Comparison of ENCODE assay signal across 19 cellular contexts in genomic region chr12:115979351-115979750, GRCh38.
"Had no signal": no experiment of that assay in that cellular context is flagged by ENCODE, and none has a peak within 500 bp of the region (broad histone marks: within the 10 kb centered on the region; RNA-seq: fewer than 3 reads in every experiment).

No MANE protein-coding gene starts in this region.

- H3K27me3 Mint-ChIP-seq: activated naive CD8-positive, alpha-beta T cell; stimulated activated naive CD8-positive, alpha-beta T cell treated with anti-CD3 and anti-CD28 coated beads, Interleukin-15, Interleukin-2, amounts not matched to agents 100 ng/mL and 50 ng/mL, for 24 hours had no signal

- H3K4me3 ChIP-seq: thoracic aorta had no signal

- H3K27ac ChIP-seq: thoracic aorta had no signal

- H3K27ac Mint-ChIP-seq: activated naive CD8-positive, alpha-beta T cell; immature natural killer cell; nephron; stimulated activated naive CD8-positive, alpha-beta T cell treated with anti-CD3 and anti-CD28 coated beads, Interleukin-15, Interleukin-2, amounts not matched to agents 100 ng/mL and 50 ng/mL, for 24 hours had no signal

- H3K4me3 Mint-ChIP-seq: activated naive CD8-positive, alpha-beta T cell; immature natural killer cell; nephron; stimulated activated naive CD8-positive, alpha-beta T cell treated with anti-CD3 and anti-CD28 coated beads, Interleukin-15, Interleukin-2, amounts not matched to agents 100 ng/mL and 50 ng/mL, for 24 hours had no signal

- H3K9me3 Mint-ChIP-seq: immature natural killer cell; nephron; stimulated activated naive CD8-positive, alpha-beta T cell treated with anti-CD3 and anti-CD28 coated beads, Interleukin-15, Interleukin-2, amounts not matched to agents 100 ng/mL and 50 ng/mL, for 24 hours had no signal

- H3K9me3 ChIP-seq: thoracic aorta had no signal

- DNase-seq: activated CD4-positive, alpha-beta T cell treated with anti-CD3 and anti-CD28 coated beads, Interleukin-2, amount 50 U/mL, for 4 hours; activated CD4-positive, CD25-positive, alpha-beta regulatory T cell treated with anti-CD3 and anti-CD28 coated beads, Interleukin-2, amount 50 U/mL, for 72 hours; activated gamma-delta T cell; activated T-cell treated with anti-CD3 and anti-CD28 coated beads, Interleukin-2, amount 50 U/mL, for 1 hour; anterior cingulate cortex; cortex of kidney; effector CD8-positive, alpha-beta T cell; foreskin fibroblast; glutamatergic neuron; immature natural killer cell; left cardiac atrium; mammary epithelial cell; occipital lobe; stimulated activated CD4-positive, alpha-beta T cell treated with anti-CD3 and anti-CD28 coated beads, Interleukin-4, amount 100 ng/mL, for 1 hour; T-helper 9 cell had no signal
